ENCODE assay signal across 29 cellular contexts in the genomic region with DNA sequence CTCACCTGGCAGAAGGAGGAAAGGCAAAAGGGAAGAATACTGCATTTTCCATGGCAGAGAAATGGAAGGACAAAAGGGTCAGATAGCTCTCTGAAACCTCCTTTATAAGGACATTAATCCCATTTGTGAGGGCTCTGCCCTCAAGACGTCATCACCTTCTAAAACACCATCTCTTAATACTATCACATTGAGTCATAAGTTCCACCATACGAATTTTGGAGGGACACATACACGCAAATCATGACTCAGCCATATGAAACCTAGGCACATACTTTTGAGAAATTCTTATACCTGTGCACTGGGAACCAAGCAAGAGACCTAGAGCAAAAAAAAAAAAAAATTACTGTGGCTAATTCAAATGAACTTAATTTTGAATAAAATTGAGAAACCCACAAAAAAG.
"Had no signal": no experiment of that assay in that cellular context is flagged by ENCODE, and none has a peak within 500 bp of the region (broad histone marks: within the 10 kb centered on the region; RNA-seq: fewer than 3 reads in every experiment).

No MANE protein-coding gene starts in this region.

- DNase-seq: colonic mucosa; effector CD8-positive, alpha-beta T cell; endodermal cell; hypothalamus; kidney; mesenchymal stem cell; mucosa of descending colon; naive B cell; stimulated activated CD4-positive, alpha-beta T cell treated with anti-CD3 and anti-CD28 coated beads, Interleukin-12 subunit alpha, Interleukin-12 subunit beta, amount 100 ng/mL, for 4 hours; stimulated activated CD4-positive, alpha-beta T cell treated with anti-CD3 and anti-CD28 coated beads, Interleukin-2, amount 100 ng/mL, for 24 hours; stimulated activated CD4-positive, alpha-beta T cell treated with anti-CD3 and anti-CD28 coated beads, Interleukin-4, amount 100 ng/mL, for 24 hours; stimulated activated naive CD8-positive, alpha-beta T cell treated with anti-CD3 and anti-CD28 coated beads, Interleukin-15, Interleukin-2, amounts not matched to agents 100 U/mL and 50 U/mL, for 24 hours; substantia nigra; testis; tibial artery had no signal

- ATAC-seq: left lobe of liver; mucosa of descending colon; natural killer cell treated with Interleukin-12 subunit alpha and Interleukin-12 subunit beta and Interleukin-15 and Interleukin-18, amount 100 ng/mL, for 72 hours; sciatic nerve; stimulated activated effector memory CD8-positive, alpha-beta T cell treated with anti-CD3 and anti-CD28 coated beads, Interleukin-12 subunit alpha, Interleukin-12 subunit beta, amount 100 ng/mL, for 72 hours; stimulated activated naive CD8-positive, alpha-beta T cell treated with anti-CD3 and anti-CD28 coated beads, Interleukin-15, Interleukin-2, amounts not matched to agents 100 U/mL and 50 U/mL, for 24 hours had no signal

- H3K4me2 ChIP-seq: smooth muscle cell had no signal

- H3K27ac ChIP-seq: colonic mucosa, esophagus muscularis mucosa, parathyroid adenoma, testis, tibial artery had no signal

- H3K9me3 ChIP-seq: colonic mucosa, esophagus muscularis mucosa, mucosa of descending colon, testis, tibial artery had no signal

- H3K4me1 ChIP-seq: colonic mucosa, esophagus muscularis mucosa, parathyroid adenoma, testis, tibial artery had no signal

- H3K79me2 ChIP-seq: parathyroid adenoma had no signal

- H3K27me3 ChIP-seq: colonic mucosa, esophagus muscularis mucosa, testis, tibial artery had no signal

- H3K9me3 Mint-ChIP-seq: endodermal cell had no signal

- H3K4me3 Mint-ChIP-seq: dendritic cell treated with granulocyte-macrophage colony-stimulating factor and Interleukin-4, amounts not matched to agents 40 ng/mL and 50 ng/mL, for 4 days; endodermal cell; mesothelial cell of epicardium; naive B cell; natural killer cell treated with Interleukin-12 subunit alpha and Interleukin-12 subunit beta and Interleukin-15 and Interleukin-18, amount 100 ng/mL, for 72 hours; neural crest cell; stimulated activated effector memory CD8-positive, alpha-beta T cell treated with anti-CD3 and anti-CD28 coated beads, Interleukin-12 subunit alpha, Interleukin-12 subunit beta, amount 100 ng/mL, for 72 hours; type B pancreatic cell had no signal

- H3K9ac ChIP-seq: parathyroid adenoma had no signal

- FAIRE-seq: frontal cortex, kidney had no signal

- H3K4me3 ChIP-seq: colonic mucosa, esophagus muscularis mucosa, lung, mucosa of descending colon, smooth muscle cell, testis, tibial artery had no signal

- H3K27me3 Mint-ChIP-seq: dendritic cell treated with granulocyte-macrophage colony-stimulating factor and Interleukin-4, amounts not matched to agents 40 ng/mL and 50 ng/mL, for 4 days; naive B cell; natural killer cell treated with Interleukin-12 subunit alpha and Interleukin-12 subunit beta and Interleukin-15 and Interleukin-18, amount 100 ng/mL, for 72 hours; progenitor cell of endocrine pancreas; type B pancreatic cell had no signal

- H3K36me3 Mint-ChIP-seq: naive B cell; natural killer cell treated with Interleukin-12 subunit alpha and Interleukin-12 subunit beta and Interleukin-15 and Interleukin-18, amount 100 ng/mL, for 72 hours; stimulated activated effector memory CD8-positive, alpha-beta T cell treated with anti-CD3 and anti-CD28 coated beads, Interleukin-12 subunit alpha, Interleukin-12 subunit beta, amount 100 ng/mL, for 72 hours; type B pancreatic cell had no signal

- H3K4me1 Mint-ChIP-seq: naive B cell; stimulated activated effector memory CD8-positive, alpha-beta T cell treated with anti-CD3 and anti-CD28 coated beads, Interleukin-12 subunit alpha, Interleukin-12 subunit beta, amount 100 ng/mL, for 72 hours had no signal

- H3K36me3 ChIP-seq: colonic mucosa, esophagus muscularis mucosa, tibial artery had no signal

- H2AFZ ChIP-seq: parathyroid adenoma had no signal

- H3K27ac Mint-ChIP-seq: dendritic cell treated with granulocyte-macrophage colony-stimulating factor and Interleukin-4, amounts not matched to agents 40 ng/mL and 50 ng/mL, for 4 days; endodermal cell; mesothelial cell of epicardium; naive B cell; natural killer cell treated with Interleukin-12 subunit alpha and Interleukin-12 subunit beta and Interleukin-15 and Interleukin-18, amount 100 ng/mL, for 72 hours; progenitor cell of endocrine pancreas; stimulated activated effector memory CD8-positive, alpha-beta T cell treated with anti-CD3 and anti-CD28 coated beads, Interleukin-12 subunit alpha, Interleukin-12 subunit beta, amount 100 ng/mL, for 72 hours; type B pancreatic cell had no signal
